Comparison of ENCODE assay signal across 8 cellular contexts in genomic region chr18:31657823-31658669, GRCh38. TPM values are rescaled to one million over a fixed set of nuclear protein-coding genes. Genes with fewer than 3 reads are reported as not detected.
DNase-seq lines count a peak whose midpoint lies in the region; ATAC-seq, FAIRE-seq and TF ChIP-seq lines count a peak whose summit lies in the region.

No MANE protein-coding gene starts in this region.

- H3K36me3 Mint-ChIP-seq in activated naive CD8-positive, alpha-beta T cell, result no peaks in the 10 kb centered on the region
- H3K36me3 Mint-ChIP-seq in stimulated activated naive CD8-positive, alpha-beta T cell treated with anti-CD3 and anti-CD28 coated beads, Interleukin-15, Interleukin-2, amounts not matched to agents 100 ng/mL and 50 ng/mL, for 24 hours (ENCODE audit: low read depth), result no peaks in the 10 kb centered on the region

- peaks cover 7% of the 10 kb centered on the region for H3K27me3 Mint-ChIP-seq in activated naive CD8-positive, alpha-beta T cell
- H3K27me3 Mint-ChIP-seq in stimulated activated naive CD8-positive, alpha-beta T cell treated with anti-CD3 and anti-CD28 coated beads, Interleukin-15, Interleukin-2, amounts not matched to agents 100 ng/mL and 50 ng/mL, for 24 hours, result peaks cover 14% of the 10 kb centered on the region

- WGBS in right cardiac atrium, result 78% methylated on average over 12 of the region's 12 CpGs

- H3K27ac Mint-ChIP-seq in activated naive CD8-positive, alpha-beta T cell, result peak overlapping the region; percentile 18
- H3K27ac Mint-ChIP-seq in stimulated activated naive CD8-positive, alpha-beta T cell treated with anti-CD3 and anti-CD28 coated beads, Interleukin-15, Interleukin-2, amounts not matched to agents 100 ng/mL and 50 ng/mL, for 24 hours, result peak overlapping the region; percentile 84

- ATAC-seq in GM21619 (IDR thresholded peaks at IDR 0.05; ENCODE audit: unreplicated experiment), result peak; percentile 75
- ATAC-seq in right cardiac atrium, result no peak

- H3K4me3 Mint-ChIP-seq in activated naive CD8-positive, alpha-beta T cell, result no peak overlapping the region
- H3K4me3 Mint-ChIP-seq in stimulated activated naive CD8-positive, alpha-beta T cell treated with anti-CD3 and anti-CD28 coated beads, Interleukin-15, Interleukin-2, amounts not matched to agents 100 ng/mL and 50 ng/mL, for 24 hours, result no peak overlapping the region

- DNase-seq in GM18507 (ENCODE audit: extremely low spot score, insufficient read length, low read depth), result peak; percentile 30
- peak; percentile 63 for DNase-seq in LNCaP clone FGC (ENCODE audit: low read depth)
- no peak for DNase-seq in DMS 273 treated with DMSO at 0.1 percent for 48 hours (lab: John Stamatoyannopoulos, UW)
- no peak for DNase-seq in right cardiac atrium
- no peak for DNase-seq in RWPE1 (ENCODE audit: low spot score)

- H3K9me3 ChIP-seq in right cardiac atrium (ENCODE audit: control insufficient read depth, low read length), result no peaks in the 10 kb centered on the region

- H3K9me3 Mint-ChIP-seq in activated naive CD8-positive, alpha-beta T cell (ENCODE audit: low read depth), result no peaks in the 10 kb centered on the region
- H3K9me3 Mint-ChIP-seq in stimulated activated naive CD8-positive, alpha-beta T cell treated with anti-CD3 and anti-CD28 coated beads, Interleukin-15, Interleukin-2, amounts not matched to agents 100 ng/mL and 50 ng/mL, for 24 hours, result no peaks in the 10 kb centered on the region

- CTCF ChIA-PET in RWPE1 (lab: Yijun Ruan, JAX), result no interaction called here

- intact Hi-C loops in right cardiac atrium (cut with DNase I), result no loop called here

- POLR2A ChIA-PET in RWPE1 (lab: Yijun Ruan, JAX; ENCODE audit: low non-redundant PET), result no interaction called here

- no peak overlapping the region for H3K4me3 ChIP-seq in LNCaP clone FGC (ENCODE audit: low read depth, low read length)
- H3K4me3 ChIP-seq in right cardiac atrium (ENCODE audit: low read length), result no peak overlapping the region

- peak; percentile 97 for FAIRE-seq in GM18507 (lab: Jason Lieb, UNC)

- no peaks in the 10 kb centered on the region for H3K4me1 ChIP-seq in right cardiac atrium (ENCODE audit: control insufficient read depth, insufficient read depth, low read length)

- TF ChIP-seq CTCF in LNCaP clone FGC (IDR thresholded peaks at IDR 0.05; ENCODE audit: control insufficient read depth, extremely low read depth, insufficient read depth) (no peak), RWPE1 (conservative IDR thresholded peaks at IDR 0.05; ENCODE audit: low read depth) (no peak)

- H3K4me1 Mint-ChIP-seq in activated naive CD8-positive, alpha-beta T cell (ENCODE audit: low read depth), result peaks cover 8% of the 10 kb centered on the region
- peaks cover 24% of the 10 kb centered on the region for H3K4me1 Mint-ChIP-seq in stimulated activated naive CD8-positive, alpha-beta T cell treated with anti-CD3 and anti-CD28 coated beads, Interleukin-15, Interleukin-2, amounts not matched to agents 100 ng/mL and 50 ng/mL, for 24 hours (ENCODE audit: low read depth)

- H3K27me3 ChIP-seq in right cardiac atrium (ENCODE audit: control insufficient read depth, insufficient read depth), result no peaks in the 10 kb centered on the region

- H3K27ac ChIP-seq in right cardiac atrium (ENCODE audit: low read length), result no peak overlapping the region
- no peak overlapping the region for H3K27ac ChIP-seq in RWPE1

RNA-seq across cellular contexts. Expression of gene B4GALT6, which starts 26.3 kb away (rescaled TPM):
- total RNA-seq in right cardiac atrium, result 10 to 100 TPM in 3 of 4 donors, 1 to 10 TPM in 1; 7.2 to 12.9 (median 11.0) TPM
- 4.1 TPM for polyA plus RNA-seq in right cardiac atrium

Comparison
In these comparisons a context has a peak if more than half of its experiments do, and no peak if none do; other contexts are left out.
1. DNase-seq: peak in GM18507 (single experiment) and LNCaP clone FGC (single experiment); none in DMS 273 treated with DMSO at 0.1 percent for 48 hours (single experiment), right cardiac atrium (0 of 3) and RWPE1 (single experiment).